7 cellular contexts compared by ENCODE assay signal in the genomic region with DNA sequence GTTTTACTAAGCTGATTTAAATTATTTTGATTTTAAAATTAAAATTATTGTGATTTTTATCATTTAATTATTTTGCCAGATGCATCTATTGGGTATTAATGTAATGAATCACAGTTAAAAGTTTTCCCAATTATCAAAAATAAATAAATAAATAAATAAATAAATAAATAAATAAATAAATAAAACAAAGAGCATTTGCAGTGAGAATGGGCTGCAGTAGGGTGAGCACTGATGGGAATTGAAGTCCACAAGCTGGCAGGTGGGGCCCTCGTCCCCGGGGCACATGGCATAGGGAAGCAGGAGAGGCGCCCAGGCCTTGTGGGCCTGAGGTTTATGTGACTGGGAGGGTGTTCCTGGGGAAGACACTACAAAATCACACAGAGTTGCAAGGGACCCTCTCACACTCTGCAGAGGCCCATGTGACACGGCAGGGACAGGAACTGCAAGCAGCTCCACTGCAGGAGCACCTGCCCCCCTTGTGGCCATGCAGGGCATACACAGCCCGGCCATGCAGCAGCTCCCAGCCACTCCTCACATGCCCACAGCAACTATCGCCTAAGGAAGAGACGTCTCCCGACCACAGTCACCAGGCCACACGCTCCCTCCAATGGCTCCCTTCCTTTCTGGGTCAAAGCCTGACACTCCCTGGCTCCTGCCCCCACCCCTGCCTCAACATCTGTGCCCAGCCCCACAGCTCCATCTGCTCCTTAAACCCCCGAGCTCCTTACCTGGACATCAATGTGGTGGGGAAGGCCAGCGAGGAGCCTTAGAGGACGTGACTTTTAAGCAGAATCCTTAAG.
DNase-seq lines count a peak whose midpoint lies in the region; ATAC-seq and TF ChIP-seq lines count a peak whose summit lies in the region.

No MANE protein-coding gene starts in this region.

- intact Hi-C loops in esophagus squamous epithelium (cut with DNase I) (no loop called here), prostate gland (cut with DNase I) (no loop called here)

- H3K36me3 ChIP-seq in SJSA1 (no peaks in the 10 kb centered on the region), esophagus squamous epithelium (no peaks in the 10 kb centered on the region), prostate gland (no peaks in the 10 kb centered on the region)

- H3K9me3 ChIP-seq in SJSA1 (replicated peaks) (no peaks in the 10 kb centered on the region), esophagus squamous epithelium (no peaks in the 10 kb centered on the region), prostate gland (no peaks in the 10 kb centered on the region)

- DNase-seq in HK-2 (ENCODE audit: unreplicated experiment), result peak; percentile 49
- DNase-seq in SJSA1 (ENCODE audit: low read depth in 1 of 2, low spot score in 2 of 2), result peak; percentile 10 to 16
- DNase-seq in esophagus squamous epithelium (lab: John Stamatoyannopoulos, UW), result no peak
- no peak for DNase-seq in prostate gland (ENCODE audit: low spot score)
- no peak for DNase-seq in NCI-H146 (lab: John Stamatoyannopoulos, UW)

- H3K27ac ChIP-seq in SJSA1, result no peak overlapping the region
- H3K27ac ChIP-seq in esophagus squamous epithelium, result no peak overlapping the region
- H3K27ac ChIP-seq in prostate gland, result no peak overlapping the region

- no peaks in the 10 kb centered on the region for H3K27me3 ChIP-seq in SJSA1 (replicated peaks)
- peaks cover 0 to 56% (median 0%) of the 10 kb centered on the region in 4 donors for H3K27me3 ChIP-seq in esophagus squamous epithelium
- peaks cover 2% of the 10 kb centered on the region for H3K27me3 ChIP-seq in prostate gland (replicated peaks; ENCODE audit: insufficient read depth)

- no peak overlapping the region for H3K4me3 ChIP-seq in SJSA1
- no peak overlapping the region for H3K4me3 ChIP-seq in esophagus squamous epithelium
- H3K4me3 ChIP-seq in prostate gland, result no peak overlapping the region

- TF ChIP-seq POLR2A in esophagus squamous epithelium (IDR thresholded peaks at IDR 0.05), result no peak
- TF ChIP-seq POLR2A in prostate gland (IDR thresholded peaks at IDR 0.05), result no peak

- H3K4me1 ChIP-seq in SJSA1 (replicated peaks), result no peaks in the 10 kb centered on the region
- peaks cover 0 to 3% (median 0%) of the 10 kb centered on the region in 3 donors for H3K4me1 ChIP-seq in esophagus squamous epithelium
- H3K4me1 ChIP-seq in prostate gland (replicated peaks), result no peaks in the 10 kb centered on the region

- peak; percentile 99 for TF ChIP-seq CTCF in GM12873 (IDR thresholded peaks at IDR 0.05; ENCODE audit: insufficient read depth, low read depth, low read length, missing control alignments)
- TF ChIP-seq CTCF in esophagus squamous epithelium (IDR thresholded peaks at IDR 0.05), result peak in 5 of 6 experiments; percentile 49 to 77 (median 53)
- peak in 3 of 4 experiments; percentile 25 to 55 (median 37) for TF ChIP-seq CTCF in prostate gland (IDR thresholded peaks at IDR 0.05)

- 31 to 41% methylated on average over 5 to 9 of the region's 12 CpGs for WGBS in esophagus squamous epithelium, 2 donors
- WGBS in prostate gland, result 41% methylated on average over 12 of the region's 12 CpGs

- peak; percentile 80 for ATAC-seq in GM21423 (IDR thresholded peaks at IDR 0.05; ENCODE audit: unreplicated experiment)

Comparison
In these comparisons a context has a peak if more than half of its experiments do, and no peak if none do; other contexts are left out.
1. CTCF ChIP-seq: peak in every context shown above with its lines; median percentile 99 in GM12873; 53 in esophagus squamous epithelium; 37 in prostate gland.
2. DNase-seq: peak in HK-2 (single experiment) and SJSA1 (2 of 2); none in esophagus squamous epithelium (single experiment), prostate gland (single experiment) and NCI-H146 (single experiment).